14 cellular contexts compared by ENCODE assay signal in genomic region chr1:201320168-201320842, GRCh38. TPM values are rescaled to one million over a fixed set of nuclear protein-coding genes. Genes with fewer than 3 reads are reported as not detected.
DNase-seq lines count a peak whose midpoint lies in the region; TF ChIP-seq lines count a peak whose summit lies in the region.
"Had no signal": no experiment of that assay in that cellular context is flagged by ENCODE, and none has a peak within 500 bp of the region (broad histone marks: within the 10 kb centered on the region; RNA-seq: fewer than 3 reads in every experiment).

No MANE protein-coding gene starts in this region.

- H3K4me1 Mint-ChIP-seq in chondrocyte (ENCODE audit: low read depth) = no peaks in the 10 kb centered on the region

- H3K9me3 Mint-ChIP-seq in chondrocyte (ENCODE audit: low read depth) = no peaks in the 10 kb centered on the region

- TF ChIP-seq CTCF in chondrocyte (IDR thresholded peaks at IDR 0.05) = no peak

- DNase-seq in DMS79 (lab: John Stamatoyannopoulos, UW) (peak; percentile 52), NCI-H1436 treated with DMSO at 0.1 percent for 48 hours (lab: John Stamatoyannopoulos, UW) (peak; percentile 47), chondrocyte (ENCODE audit: low spot score) (peak; percentile 81), retina (peak; percentile 60), iPS-NIHi7 (ENCODE audit: extremely low spot score) (no peak), NCI-H187 (lab: John Stamatoyannopoulos, UW) (no peak)
- no peak for DNase-seq in activated CD4-positive, alpha-beta T cell treated with anti-CD3 and anti-CD28 coated beads for 48 hours
- no peak for DNase-seq in activated naive CD4-positive, alpha-beta T cell treated with Interleukin-2 at 50 U/mL for 16 hours
- DNase-seq: DMS 273 treated with DMSO at 0.1 percent for 48 hours, NCI-H2081 treated with DMSO at 0.1 percent for 48 hours, NCI-H774, T-helper 1 cell had no signal

- peaks cover 9% of the 10 kb centered on the region for H3K27me3 Mint-ChIP-seq in chondrocyte (ENCODE audit: low read depth)

- H3K27ac Mint-ChIP-seq in chondrocyte (ENCODE audit: unreplicated experiment) = no peak overlapping the region

- H3K4me3 Mint-ChIP-seq in chondrocyte (ENCODE audit: unreplicated experiment) = no peak overlapping the region

- H3K36me3 Mint-ChIP-seq in chondrocyte (ENCODE audit: low read depth) = peaks cover 6% of the 10 kb centered on the region

RNA-seq across cellular contexts. Expression of gene PKP1, which starts 37.0 kb away (rescaled TPM):
- 0.07 to 4.1 TPM (median 4.0 TPM) in 3 replicates for total RNA-seq in chondrocyte
- total RNA-seq: HepG2, SK-MEL-5 had no signal

RNA-seq across cellular contexts. Expression of gene TNNT2, which starts 57.2 kb away (rescaled TPM):
- total RNA-seq in chondrocyte = 20.3 to 21.6 TPM (median 21.2 TPM) in 3 replicates
- total RNA-seq: SK-MEL-5 had no signal

Comparison
In these comparisons a context has a peak if more than half of its experiments do, and no peak if none do; other contexts are left out.
1. DNase-seq: peak in DMS79 (single experiment), NCI-H1436 treated with DMSO at 0.1 percent for 48 hours (single experiment), chondrocyte (single experiment) and retina (single experiment); none in activated CD4-positive, alpha-beta T cell treated with anti-CD3 and anti-CD28 coated beads for 48 hours (single experiment), activated naive CD4-positive, alpha-beta T cell treated with Interleukin-2 at 50 U/mL for 16 hours (single experiment), iPS-NIHi7 (single experiment) and NCI-H187 (0 of 2).